Comparison of ENCODE assay signal across 8 cellular contexts in genomic region chr2:164538250-164538866, GRCh38.
DNase-seq lines count a peak whose midpoint lies in the region; ATAC-seq and TF ChIP-seq lines count a peak whose summit lies in the region.

No MANE protein-coding gene starts in this region.

- peak; percentile 81 to 82 for TF ChIP-seq CTCF in mammary epithelial cell (conservative IDR thresholded peaks at IDR 0.05 in 1 of 2, IDR thresholded peaks at IDR 0.05 in 1 of 2; ENCODE audit: extremely low read depth in 1 of 2, insufficient read depth in 1 of 2, low read depth in 1 of 2, low read length in 2 of 2)
- TF ChIP-seq CTCF in left lung (IDR thresholded peaks at IDR 0.05) = peak; percentile 30 to 42
- no peak for TF ChIP-seq CTCF in lower leg skin (IDR thresholded peaks at IDR 0.05)

- BruUV-seq in mammary epithelial cell (replicated peaks; lab: Mats Ljungman, UMichigan) = no TSS peak

- H3K79me2 ChIP-seq in mammary epithelial cell (ENCODE audit: insufficient read depth, low read length) = no peaks in the 10 kb centered on the region

- dilution Hi-C loops in mammary epithelial cell (cut with HindIII; ENCODE audit: low sequenced_read_pairs) = no loop called here

- H3K9me3 ChIP-seq in mammary epithelial cell (replicated peaks; ENCODE audit: insufficient read depth, low read length) (no peaks in the 10 kb centered on the region), left lung (no peaks in the 10 kb centered on the region)

- CTCF ChIA-PET in mammary epithelial cell (lab: Charles Lee; ENCODE audit: low non-redundant PET) = interaction anchor here (0.6 to 0.8 kb wide), 2 partner anchors 211 to 382 kb away, joined by 4 to 6 read pairs; no protein-coding TSS in a partner anchor

- H4K20me1 ChIP-seq in mammary epithelial cell (ENCODE audit: insufficient read depth, low read length) = no peaks in the 10 kb centered on the region

- H3K36me3 ChIP-seq in mammary epithelial cell (ENCODE audit: insufficient read depth, low read length) = no peaks in the 10 kb centered on the region
- no peaks in the 10 kb centered on the region for H3K36me3 ChIP-seq in left lung

- TF ChIP-seq POLR2A in lower leg skin (IDR thresholded peaks at IDR 0.05) = no peak

- no peak overlapping the region for H3K9ac ChIP-seq in mammary epithelial cell (ENCODE audit: insufficient read depth, low read length)

- intact Hi-C loops in mammary epithelial cell (cut with micrococcal nuclease) = loop anchor here (1.0 to 5.0 kb wide), 3 partner anchors 34 to 1371 kb away; no protein-coding TSS in a partner anchor
- intact Hi-C loops in left lung (cut with DNase I) = no loop called here
- intact Hi-C loops in lower leg skin (cut with DNase I; ENCODE audit: low total_unique reads) = no loop called here

- H3K27me3 ChIP-seq in mammary epithelial cell (ENCODE audit: insufficient read depth, low read length) (no peaks in the 10 kb centered on the region), left lung (no peaks in the 10 kb centered on the region)

- DNase-seq in NCI-H510A treated with DMSO at 0.1 percent for 48 hours (lab: John Stamatoyannopoulos, UW) = peak; percentile 13
- no peak for DNase-seq in NCI-H510A (lab: John Stamatoyannopoulos, UW)
- DNase-seq in NCI-H345 treated with DMSO at 0.1 percent for 48 hours (lab: John Stamatoyannopoulos, UW; ENCODE audit: unreplicated experiment) = peak; percentile 32
- peak; percentile 27 for DNase-seq in mammary epithelial cell
- no peak for DNase-seq in left lung
- no peak for DNase-seq in lower leg skin (ENCODE audit: low spot score in 2 of 2)
- no peak for DNase-seq in stimulated activated CD4-positive, alpha-beta T cell treated with anti-CD3 and anti-CD28 coated beads, Interleukin-4, amount 100 ng/mL, for 4 hours

- H3K4me3 ChIP-seq in mammary epithelial cell (replicated peaks in 1 of 3; ENCODE audit: insufficient read depth in 1 of 3, low read depth in 2 of 3, low read length in 3 of 3) = no peak overlapping the region
- H3K4me3 ChIP-seq in left lung = no peak overlapping the region
- no peak overlapping the region for H3K4me3 ChIP-seq in lower leg skin (ENCODE audit: low read depth, poor library complexity, severe bottlenecking)

- H3K4me1 ChIP-seq in mammary epithelial cell (ENCODE audit: insufficient read depth, low read length) (no peaks in the 10 kb centered on the region), left lung (no peaks in the 10 kb centered on the region)

- H3K27ac ChIP-seq in mammary epithelial cell (ENCODE audit: insufficient read depth, low read depth, low read length) (no peak overlapping the region), left lung (no peak overlapping the region)

- no peak overlapping the region for H3K4me2 ChIP-seq in mammary epithelial cell (ENCODE audit: insufficient read depth, low read depth, low read length)

- H2AFZ ChIP-seq in mammary epithelial cell (ENCODE audit: low read depth, low read length) = no peak overlapping the region

- ATAC-seq in HG03103 (IDR thresholded peaks at IDR 0.05; ENCODE audit: low read depth, unreplicated experiment) (peak; percentile 77), left lung (peak; percentile 78)

- in situ Hi-C loops in mammary epithelial cell (cut with MboI; ENCODE audit: low sequenced_read_pairs in 2 of 2) = no loop called here

- 94% methylated on average over 2 of the region's 2 CpGs for WGBS in mammary epithelial cell (ENCODE audit: low coverage, missing lambda C conversion rate)
- 78 to 79% methylated on average over 2 of the region's 2 CpGs for WGBS in lower leg skin, 2 donors

Comparison
In these comparisons a context has a peak if more than half of its experiments do, and no peak if none do; other contexts are left out.
1. DNase-seq: peak in NCI-H510A treated with DMSO at 0.1 percent for 48 hours (single experiment), NCI-H345 treated with DMSO at 0.1 percent for 48 hours (single experiment) and mammary epithelial cell (single experiment); none in NCI-H510A (single experiment), left lung (0 of 2), lower leg skin (0 of 2) and stimulated activated CD4-positive, alpha-beta T cell treated with anti-CD3 and anti-CD28 coated beads, Interleukin-4, amount 100 ng/mL, for 4 hours (0 of 2).
2. CTCF ChIP-seq: peak in mammary epithelial cell (2 of 2) and left lung (2 of 2); none in lower leg skin (0 of 3).